ENCODE assay signal across 25 cellular contexts in genomic region chr6:121934461-121934860, GRCh38.
"Had no signal": no experiment of that assay in that cellular context is flagged by ENCODE, and none has a peak within 500 bp of the region (broad histone marks: within the 10 kb centered on the region; RNA-seq: fewer than 3 reads in every experiment).

No MANE protein-coding gene starts in this region.

- ATAC-seq: esophagus mucosa; foreskin keratinocyte; gastroesophageal sphincter; heart left ventricle; left lobe of liver; mucosa of descending colon; natural killer cell treated with Interleukin-12 subunit alpha and Interleukin-12 subunit beta and Interleukin-15 and Interleukin-18, amount 100 ng/mL, for 72 hours; stimulated activated naive B cell treated with anti-CD40 and anti-IgM and Interleukin-4, amounts not matched to agents 10 μg/mL and 1 μg/mL and 100 μg/mL, for 72 hours had no signal

- H3K27ac ChIP-seq: colonic mucosa, epithelial cell of prostate, foreskin keratinocyte, gastroesophageal sphincter, heart left ventricle, hepatocyte, neutrophil, parathyroid adenoma, right atrium auricular region, sigmoid colon, spleen, thoracic aorta, tibial nerve, upper lobe of left lung had no signal

- H3K4me1 ChIP-seq: colonic mucosa, foreskin keratinocyte, parathyroid adenoma, sigmoid colon, spleen had no signal

- H3K79me2 ChIP-seq: hepatocyte, parathyroid adenoma had no signal

- H3K9ac ChIP-seq: parathyroid adenoma had no signal

- H3K27me3 ChIP-seq: colonic mucosa, foreskin keratinocyte, gastroesophageal sphincter, heart left ventricle, hepatocyte, neutrophil, right atrium auricular region, sigmoid colon, spleen, tibial nerve, upper lobe of left lung had no signal

- H3K36me3 ChIP-seq: colonic mucosa, gastroesophageal sphincter, heart left ventricle, neutrophil, right atrium auricular region, sigmoid colon, spleen, thoracic aorta, tibial nerve, upper lobe of left lung had no signal

- H2AFZ ChIP-seq: hepatocyte, parathyroid adenoma had no signal

- H3K4me2 ChIP-seq: hepatocyte had no signal

- DNase-seq: colonic mucosa; effector CD8-positive, alpha-beta T cell; endodermal cell; foreskin keratinocyte; heart left ventricle; kidney; mucosa of descending colon; naive B cell; sigmoid colon; spleen; stimulated activated CD4-positive, alpha-beta T cell treated with anti-CD3 and anti-CD28 coated beads, Interleukin-2, amount 100 ng/mL, for 48 hours; stimulated activated naive B cell treated with anti-CD40 and anti-IgM and Interleukin-4, amounts not matched to agents 10 μg/mL and 1 μg/mL and 100 μg/mL, for 72 hours; upper lobe of left lung had no signal

- H3K4me3 ChIP-seq: colonic mucosa, gastroesophageal sphincter, heart left ventricle, hepatocyte, lung, mucosa of descending colon, right atrium auricular region, sigmoid colon, spleen, thoracic aorta, tibial nerve, upper lobe of left lung had no signal

- H3K9me3 ChIP-seq: colonic mucosa, gastroesophageal sphincter, mucosa of descending colon, neutrophil, sigmoid colon, thoracic aorta, upper lobe of left lung had no signal
